17 cellular contexts compared by ENCODE assay signal in genomic region chr12:124790650-124791400, GRCh38.
"Had no signal": no experiment of that assay in that cellular context is flagged by ENCODE, and none has a peak within 500 bp of the region (broad histone marks: within the 10 kb centered on the region; RNA-seq: fewer than 3 reads in every experiment).

No MANE protein-coding gene starts in this region.

- DNase-seq: activated CD4-positive, alpha-beta T cell treated with anti-CD3 and anti-CD28 coated beads, Interleukin-2, amount 50 U/mL, for 48 hours; activated gamma-delta T cell; activated naive CD8-positive, alpha-beta T cell treated with anti-CD3 and anti-CD28 coated beads, Interleukin-2, amount 10 ng/mL, durations not matched to agents 7 days and 5 days; activated T-cell treated with anti-CD3 and anti-CD28 coated beads, Interleukin-2, amount 50 U/mL, for 48 hours; aorta; colonic mucosa; foreskin keratinocyte; head of caudate nucleus; mucosa of descending colon; naive thymus-derived CD8-positive, alpha-beta T cell; occipital lobe; stimulated activated CD4-positive, alpha-beta T cell treated with anti-CD3 and anti-CD28 coated beads, Interleukin-4, amount 100 ng/mL, for 1 hour; stimulated activated CD8-positive, alpha-beta memory T cell treated with anti-CD3 and anti-CD28 coated beads, Interleukin-4, amount 100 ng/mL, for 48 hours had no signal

- H3K4me1 ChIP-seq: colonic mucosa, foreskin keratinocyte had no signal

- H3K27me3 Mint-ChIP-seq: activated naive CD8-positive, alpha-beta T cell treated with anti-CD3 and anti-CD28 coated beads, Interleukin-2, amount 10 ng/mL, durations not matched to agents 7 days and 5 days; naive thymus-derived CD8-positive, alpha-beta T cell; stimulated activated naive CD8-positive, alpha-beta T cell treated with anti-CD3 and anti-CD28 coated beads, Interleukin-15, Interleukin-2, amounts not matched to agents 100 ng/mL and 50 ng/mL, for 24 hours had no signal

- H3K4me3 ChIP-seq: colonic mucosa, mucosa of descending colon, thoracic aorta had no signal

- H3K4me3 Mint-ChIP-seq: activated naive CD8-positive, alpha-beta T cell treated with anti-CD3 and anti-CD28 coated beads, Interleukin-2, amount 10 ng/mL, durations not matched to agents 7 days and 5 days; naive thymus-derived CD8-positive, alpha-beta T cell; stimulated activated naive CD8-positive, alpha-beta T cell treated with anti-CD3 and anti-CD28 coated beads, Interleukin-15, Interleukin-2, amounts not matched to agents 100 ng/mL and 50 ng/mL, for 24 hours; T-helper 2 cell treated with Interferon-gamma antibody and Interleukin-4, amounts not matched to agents 5 μg/mL and 100 μg/mL, for 36 hours had no signal

- H3K9me3 ChIP-seq: colonic mucosa, mucosa of descending colon, thoracic aorta had no signal

- H3K27ac ChIP-seq: colonic mucosa, foreskin keratinocyte, thoracic aorta had no signal

- H3K36me3 ChIP-seq: colonic mucosa, thoracic aorta had no signal

- H3K9me3 Mint-ChIP-seq: activated naive CD8-positive, alpha-beta T cell treated with anti-CD3 and anti-CD28 coated beads, Interleukin-2, amount 10 ng/mL, durations not matched to agents 7 days and 5 days; naive thymus-derived CD8-positive, alpha-beta T cell; stimulated activated naive CD8-positive, alpha-beta T cell treated with anti-CD3 and anti-CD28 coated beads, Interleukin-15, Interleukin-2, amounts not matched to agents 100 ng/mL and 50 ng/mL, for 24 hours; T-helper 2 cell treated with Interferon-gamma antibody and Interleukin-4, amounts not matched to agents 5 μg/mL and 100 μg/mL, for 36 hours had no signal

- ATAC-seq: activated CD4-positive, CD25-positive, alpha-beta regulatory T cell treated with anti-CD3 and anti-CD28 coated beads, Interleukin-2, amount 50 U/mL, for 24 hours; foreskin keratinocyte; mucosa of descending colon; naive thymus-derived CD8-positive, alpha-beta T cell had no signal

- H3K27ac Mint-ChIP-seq: activated naive CD8-positive, alpha-beta T cell treated with anti-CD3 and anti-CD28 coated beads, Interleukin-2, amount 10 ng/mL, durations not matched to agents 7 days and 5 days; naive thymus-derived CD8-positive, alpha-beta T cell; T-helper 2 cell treated with Interferon-gamma antibody and Interleukin-4, amounts not matched to agents 5 μg/mL and 100 μg/mL, for 36 hours had no signal

- H3K4me1 Mint-ChIP-seq: activated naive CD8-positive, alpha-beta T cell treated with anti-CD3 and anti-CD28 coated beads, Interleukin-2, amount 10 ng/mL, durations not matched to agents 7 days and 5 days had no signal

- H3K27me3 ChIP-seq: colonic mucosa, foreskin keratinocyte had no signal
